ENCODE assay signal across 8 cellular contexts in genomic region chr7:140674356-140674800, GRCh38. TPM values are rescaled to one million over a fixed set of nuclear protein-coding genes. Genes with fewer than 3 reads are reported as not detected.
DNase-seq lines count a peak whose midpoint lies in the region; ATAC-seq, FAIRE-seq and TF ChIP-seq lines count a peak whose summit lies in the region.

No MANE protein-coding gene starts in this region.

- no peak for TF ChIP-seq POLR2A in HCT116 (IDR thresholded peaks at IDR 0.05; ENCODE audit: borderline replicate concordance, extremely low read depth, insufficient read depth, insufficient read length)
- TF ChIP-seq POLR2A in Raji (IDR thresholded peaks at IDR 0.05; ENCODE audit: insufficient read depth, low read depth, low read length): 0 out of 2 replicates have a peak, but pooled peaks have one; percentile 9

- no peaks in the 10 kb centered on the region for H3K9me3 Mint-ChIP-seq in naive B cell

- peaks cover 43 to 57% (median 55%) of the 10 kb centered on the region in 3 donors for H3K4me1 Mint-ChIP-seq in naive B cell

- no TSS peak for BruUV-seq in HCT116 (replicated peaks; lab: Mats Ljungman, UMichigan)

- no peaks in the 10 kb centered on the region for H3K9me2 ChIP-seq in HCT116 (ENCODE audit: insufficient read depth)

- H3K27me3 Mint-ChIP-seq in naive B cell: no peaks in the 10 kb centered on the region

- H4K20me1 ChIP-seq in HCT116 (ENCODE audit: insufficient read depth): no peaks in the 10 kb centered on the region

- CTCF ChIA-PET in HCT116 (lab: Charles Lee): interaction anchor here (1.2 to 1.5 kb wide), 4 partner anchors 13 to 546 kb away, joined by 4 read pairs; no protein-coding TSS in a partner anchor

- ATAC-seq in HCT116 (no peak), naive B cell (ENCODE audit: low read depth in 2 of 2) (peak; percentile 22 to 39), heart right ventricle (no peak), HG03520 (IDR thresholded peaks at IDR 0.05; ENCODE audit: unreplicated experiment) (no peak)

- H3K27ac Mint-ChIP-seq in naive B cell: peak overlapping the region in 5 of 6 donors; percentile 79 to 96 (median 93)

- RAD21 ChIA-PET in HCT116 (lab: Charles Lee; ENCODE audit: low non-redundant PET in 1 of 2, low total read pairs in 2 of 2, uncharacterized antibody in 2 of 2, unreplicated experiment in 2 of 2): interaction anchor here in 1 of 2 experiments (0.6 kb wide), 1 partner anchor 73 kb away, joined by 4 read pairs; no protein-coding TSS in a partner anchor

- peak overlapping the region; percentile 97 for H3K4me2 ChIP-seq in HCT116 (ENCODE audit: low read length)

- FAIRE-seq in urothelium cell line (lab: Jason Lieb, UNC): no peak

- DNase-seq in GM10266 (ENCODE audit: extremely low spot score) (peak; percentile 52), HCT116 (ENCODE audit: low read depth, low spot score) (no peak), naive B cell (peak; percentile 63), urothelium cell line (ENCODE audit: low spot score) (no peak), SK-N-DZ (ENCODE audit: low spot score) (no peak), heart right ventricle (no peak)

- H3K4me3 Mint-ChIP-seq in naive B cell: peak overlapping the region; percentile 88 to 94 (median 90)

- H3K4me3 ChIP-seq in HCT116 (replicated peaks in 1 of 2; ENCODE audit: low read depth in 1 of 2, low read length in 2 of 2): no peak overlapping the region
- H3K4me3 ChIP-seq in heart right ventricle: peak overlapping the region in 1 of 10 donors; percentile 82

- no peaks in the 10 kb centered on the region for H3K79me2 ChIP-seq in HCT116 (ENCODE audit: insufficient read depth, low read length)

- 75% methylated on average over 5 of the region's 5 CpGs for WGBS in heart right ventricle, 2 donors

- no peaks in the 10 kb centered on the region for H3K9me3 ChIP-seq in HCT116 (ENCODE audit: control insufficient read depth in 1 of 2, insufficient read depth in 1 of 2, low read depth in 1 of 2, low read length in 2 of 2)
- no peaks in the 10 kb centered on the region for H3K9me3 ChIP-seq in heart right ventricle

- no peak overlapping the region for H2AFZ ChIP-seq in HCT116 (ENCODE audit: low read depth, low read length, poor library complexity, severe bottlenecking)

- H3K27ac ChIP-seq in HCT116 (ENCODE audit: low read depth, low read length) (no peak overlapping the region), heart right ventricle (peak overlapping the region in 2 of 10 donors; percentile 75 to 76)

- no peak overlapping the region for H3K9ac ChIP-seq in HCT116 (ENCODE audit: low read length)

- H3K36me3 ChIP-seq in HCT116 (ENCODE audit: control insufficient read depth in 1 of 2, insufficient read depth in 2 of 2, low read length in 2 of 2) (no peaks in the 10 kb centered on the region), heart right ventricle (peaks cover 0 to 20% (median 0%) of the 10 kb centered on the region in 9 donors)

- POLR2A ChIA-PET in HCT116 (lab: Charles Lee): interaction anchor here (1.2 kb wide), 1 partner anchor 17 kb away, joined by 3 read pairs; no protein-coding TSS in a partner anchor

- H3K4me1 ChIP-seq in HCT116 (ENCODE audit: control insufficient read depth in 1 of 2, insufficient read depth in 2 of 2, low read length in 2 of 2) (peaks cover 9 to 27% of the 10 kb centered on the region in 2 experiments), heart right ventricle (peaks cover 0 to 35% (median 33%) of the 10 kb centered on the region in 9 donors)

- no peaks in the 10 kb centered on the region for H3K27me3 ChIP-seq in HCT116 (ENCODE audit: insufficient read depth, low read length)
- H3K27me3 ChIP-seq in heart right ventricle: no peaks in the 10 kb centered on the region

- intact Hi-C loops in HCT116 (cut with micrococcal nuclease): loop anchor here (5.0 kb wide), 1 partner anchor 858 kb away; no protein-coding TSS in a partner anchor
- intact Hi-C loops in heart right ventricle (cut with DNase I): loop anchor here in 4 of 10 donors (10.0 kb wide), 1 partner anchor 340 kb away; the partner anchor contains the start of gene MRPS33 (in 4 of the 4)

- TF ChIP-seq CTCF in GM10266 (IDR thresholded peaks at IDR 0.05; ENCODE audit: control insufficient read depth, insufficient read depth, low read depth, missing control alignments) (no peak), HCT116 (IDR thresholded peaks at IDR 0.05 in 2 of 3, conservative IDR thresholded peaks at IDR 0.05 in 1 of 3; ENCODE audit: borderline replicate concordance in 1 of 3, insufficient read depth in 1 of 3, low read depth in 2 of 3, low read length in 2 of 3) (no peak), heart right ventricle (IDR thresholded peaks at IDR 0.05) (no peak)

- no peak for TF ChIP-seq RAD21 in HCT116 (IDR thresholded peaks at IDR 0.05; ENCODE audit: low read depth)

- H3K36me3 Mint-ChIP-seq in naive B cell: peaks cover 0 to 20% of the 10 kb centered on the region in 2 donors

TF ChIP-seq in HCT116, 20 proteins besides CTCF, POLR2A, EP300 and RAD21 (continues in another document):
- TF ChIP-seq EZH2 (IDR thresholded peaks at IDR 0.05): no peak
- TF ChIP-seq TCF7L2 (IDR thresholded peaks at IDR 0.05; ENCODE audit: borderline replicate concordance, extremely low read depth, insufficient read depth, insufficient read length): no peak
- TF ChIP-seq ATF3 (IDR thresholded peaks at IDR 0.05): no peak
- TF ChIP-seq ELF1 (IDR thresholded peaks at IDR 0.05; ENCODE audit: borderline replicate concordance, low read depth): no peak
- TF ChIP-seq JUND (IDR thresholded peaks at IDR 0.05): no peak
- no peak for TF ChIP-seq ZBTB33 (IDR thresholded peaks at IDR 0.05; ENCODE audit: extremely low read depth, insufficient replicate concordance, low read length)
- no peak for TF ChIP-seq POLR2AphosphoS5 (IDR thresholded peaks at IDR 0.05; ENCODE audit: low read depth, low read length)
- no peak for TF ChIP-seq EGR1 (IDR thresholded peaks at IDR 0.05; ENCODE audit: low read depth)
- TF ChIP-seq YY1 (IDR thresholded peaks at IDR 0.05; ENCODE audit: extremely low read depth, insufficient replicate concordance, low read depth, low read length): no peak
- TF ChIP-seq ZFX (IDR thresholded peaks at IDR 0.05): no peak
- TF ChIP-seq SIN3A (IDR thresholded peaks at IDR 0.05; ENCODE audit: low read depth): no peak
- no peak for TF ChIP-seq FOSL1 (IDR thresholded peaks at IDR 0.05; ENCODE audit: low read depth)
- no peak for TF ChIP-seq CBX3 (IDR thresholded peaks at IDR 0.05; ENCODE audit: low read depth)
- no peak for TF ChIP-seq EZH2phosphoT487 (IDR thresholded peaks at IDR 0.05; ENCODE audit: borderline replicate concordance)
- TF ChIP-seq MAX (IDR thresholded peaks at IDR 0.05): no peak

RNA-seq across cellular contexts. Expression of gene ADCK2, which starts 1.6 kb away (rescaled TPM):
- 16.9 TPM for total RNA-seq in HCT116 (2021; ENCODE audit: unreplicated experiment)
- polyA plus RNA-seq in HCT116 (2012): 23.2 and 25.1 TPM in 2 replicates
- 10 to 100 TPM; 24.4 to 38.8 (median 33.7) TPM for polyA plus RNA-seq in naive B cell (ENCODE audit: low read depth in 6 of 6)
- polyA plus RNA-seq in SK-N-DZ (2014; cell fraction: cytosol; rRNA removed): 29.4 and 35.0 TPM in 2 replicates
- polyA plus RNA-seq in SK-N-DZ (2014; cell fraction: nucleus; rRNA removed): 17.7 and 19.0 TPM in 2 replicates
- 10 to 100 TPM in 2 of 10 donors, 1 to 10 TPM in 8; 6.8 to 11.4 (median 8.2) TPM for total RNA-seq in heart right ventricle
- 10 to 100 TPM in 1 of 2 donors, 1 to 10 TPM in 1; 5.6 to 10.5 TPM for polyA plus RNA-seq in heart right ventricle

RNA-seq across cellular contexts. Expression of gene NDUFB2, which starts 22.1 kb away (rescaled TPM):
- total RNA-seq in HCT116 (2021; ENCODE audit: unreplicated experiment): 143 TPM
- 186 and 201 TPM in 2 replicates for polyA plus RNA-seq in HCT116 (2012)
- polyA plus RNA-seq in naive B cell (ENCODE audit: low read depth in 6 of 6): 100 to 1,000 TPM; 298 to 433 (median 362) TPM
- 345 and 433 TPM in 2 replicates for polyA plus RNA-seq in SK-N-DZ (2014; cell fraction: cytosol; rRNA removed)
- polyA plus RNA-seq in SK-N-DZ (2014; cell fraction: nucleus; rRNA removed): 328 and 426 TPM in 2 replicates
- 100 to 1,000 TPM; 526 to 798 (median 653) TPM for total RNA-seq in heart right ventricle
- polyA plus RNA-seq in heart right ventricle: 100 to 1,000 TPM; 211 to 876 TPM

RNA-seq across cellular contexts. Expression of gene DENND2A, which starts 33.8 kb away (rescaled TPM):
- total RNA-seq in HCT116 (2021; ENCODE audit: unreplicated experiment) (0.12 TPM), heart right ventricle (10 to 100 TPM in 5 of 10 donors, 1 to 10 TPM in 5; 6.9 to 16.9 (median 10.4) TPM)
- polyA plus RNA-seq in HCT116 (2012): 0.15 and 0.18 TPM in 2 replicates
- polyA plus RNA-seq in naive B cell (ENCODE audit: low read depth in 6 of 6) (under 1 TPM in 2 of 6 donors, not detected in 4; 0.30 to 0.98 TPM), heart right ventricle (1 to 10 TPM; 3.8 to 9.2 TPM)
- 8.9 and 10.6 TPM in 2 replicates for polyA plus RNA-seq in SK-N-DZ (2014; cell fraction: cytosol; rRNA removed)
- 4.6 and 8.0 TPM in 2 replicates for polyA plus RNA-seq in SK-N-DZ (2014; cell fraction: nucleus; rRNA removed)

Comparison
In these comparisons a context has a peak if more than half of its experiments do, and no peak if none do; other contexts are left out.
1. DNase-seq: peak in GM10266 (single experiment) and naive B cell (single experiment); none in HCT116 (single experiment), urothelium cell line (single experiment), SK-N-DZ (single experiment) and heart right ventricle (0 of 2).
2. ATAC-seq: peak in naive B cell (2 of 2); none in HCT116 (single experiment), heart right ventricle (0 of 8) and HG03520 (single experiment).